Comparison of ENCODE assay signal across 15 cellular contexts in the genomic region with DNA sequence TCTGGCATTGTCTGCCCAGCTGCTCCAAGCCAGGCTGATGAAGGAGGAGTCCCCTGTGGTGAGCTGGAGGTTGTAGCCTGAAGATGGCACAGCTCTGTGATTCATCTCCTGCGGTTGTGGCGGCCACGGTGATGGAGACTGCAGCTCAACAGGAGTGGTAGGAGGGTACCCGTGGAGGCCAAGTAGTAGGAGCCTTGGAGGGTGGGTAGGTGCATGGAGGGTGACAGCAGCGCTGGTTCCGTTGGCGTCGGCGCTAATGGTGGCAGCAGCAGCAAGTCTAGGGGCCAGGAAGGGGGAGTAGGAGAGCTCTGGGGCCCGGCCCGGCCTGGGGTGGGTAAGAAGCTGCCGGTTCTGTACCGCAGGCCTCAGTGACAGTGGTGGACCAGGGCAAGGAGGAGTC.
"Had no signal": no experiment of that assay in that cellular context is flagged by ENCODE, and none has a peak within 500 bp of the region (broad histone marks: within the 10 kb centered on the region; RNA-seq: fewer than 3 reads in every experiment).

No MANE protein-coding gene starts in this region.

- H3K4me3 Mint-ChIP-seq: activated CD4-positive, alpha-beta T cell treated with anti-CD3 and anti-CD28 coated beads for 36 hours; activated T-helper 17 cell treated with anti-CD3 and anti-CD28 coated beads, Interleukin-2, amount 50 U/mL, for 72 hours had no signal

- DNase-seq: activated CD4-positive, alpha-beta T cell treated with anti-CD3 and anti-CD28 coated beads for 36 hours; activated naive CD4-positive, alpha-beta T cell treated with anti-CD3 and anti-CD28 coated beads, Interleukin-2, amount 50 U/mL, for 16 hours; central memory CD4-positive, alpha-beta T cell; cortex of kidney; effector memory CD4-positive, alpha-beta T cell; kidney; left ventricle myocardium inferior; mesendoderm; retina; stimulated activated CD4-positive, alpha-beta T cell treated with anti-CD3 and anti-CD28 coated beads, Interleukin-4, amount 100 ng/mL, for 4 hours; tibial artery had no signal

- H3K27me3 Mint-ChIP-seq: activated CD4-positive, alpha-beta T cell treated with anti-CD3 and anti-CD28 coated beads for 36 hours; activated T-helper 17 cell treated with anti-CD3 and anti-CD28 coated beads, Interleukin-2, amount 50 U/mL, for 72 hours had no signal

- ATAC-seq: activated CD4-positive, alpha-beta T cell treated with anti-CD3 and anti-CD28 coated beads for 36 hours; activated T-helper 17 cell treated with anti-CD3 and anti-CD28 coated beads, Interleukin-2, amount 50 U/mL, for 72 hours; gastroesophageal sphincter had no signal

- H3K4me3 ChIP-seq: adrenal gland, gastroesophageal sphincter, left ventricle myocardium inferior, tibial artery had no signal

- H3K9me3 Mint-ChIP-seq: activated T-helper 17 cell treated with anti-CD3 and anti-CD28 coated beads, Interleukin-2, amount 50 U/mL, for 72 hours had no signal

- H3K9me3 ChIP-seq: adrenal gland, gastroesophageal sphincter, left ventricle myocardium inferior, tibial artery had no signal

- H3K4me1 Mint-ChIP-seq: activated CD4-positive, alpha-beta T cell treated with anti-CD3 and anti-CD28 coated beads for 36 hours; activated T-helper 17 cell treated with anti-CD3 and anti-CD28 coated beads, Interleukin-2, amount 50 U/mL, for 72 hours had no signal

- H3K4me1 ChIP-seq: adrenal gland, gastroesophageal sphincter, left ventricle myocardium inferior, tibial artery had no signal

- H3K36me3 ChIP-seq: adrenal gland, gastroesophageal sphincter, left ventricle myocardium inferior, tibial artery had no signal

- H3K27me3 ChIP-seq: adrenal gland, gastroesophageal sphincter, tibial artery had no signal

- H3K27ac Mint-ChIP-seq: activated CD4-positive, alpha-beta T cell treated with anti-CD3 and anti-CD28 coated beads for 36 hours; activated T-helper 17 cell treated with anti-CD3 and anti-CD28 coated beads, Interleukin-2, amount 50 U/mL, for 72 hours had no signal

- H3K27ac ChIP-seq: adrenal gland, gastroesophageal sphincter, left ventricle myocardium inferior, tibial artery, VCaP had no signal
